ENCODE assay signal across 12 cellular contexts in genomic region chr13:32041429-32041828, GRCh38. TPM values are rescaled to one million over a fixed set of nuclear protein-coding genes. Genes with fewer than 3 reads are reported as not detected.
A peak's percentile ranks its signal among the peaks of the same experiment; 100 is the strongest.
DNase-seq lines count a peak whose midpoint lies in the region; ATAC-seq and TF ChIP-seq lines count a peak whose summit lies in the region.
"Had no signal": no experiment of that assay in that cellular context is flagged by ENCODE, and none has a peak within 500 bp of the region (broad histone marks: within the 10 kb centered on the region; RNA-seq: fewer than 3 reads in every experiment).

No MANE protein-coding gene starts in this region.

- no peak overlapping the region for H3K4me3 Mint-ChIP-seq in activated CD4-positive, alpha-beta memory T cell treated with anti-CD3 and anti-CD28 coated beads for 36 hours
- H3K4me3 Mint-ChIP-seq in activated CD4-positive, alpha-beta memory T cell treated with anti-CD3 and anti-CD28 coated beads, Interleukin-2, amount 10 ng/mL, durations not matched to agents 7 days and 5 days = no peak overlapping the region
- H3K4me3 Mint-ChIP-seq in naive thymus-derived CD4-positive, alpha-beta T cell = peak overlapping the region in 2 of 10 donors; percentile 10 to 52
- no peak overlapping the region for H3K4me3 Mint-ChIP-seq in type B pancreatic cell
- H3K4me3 Mint-ChIP-seq: activated CD4-positive, alpha-beta T cell treated with anti-CD3 and anti-CD28 coated beads, Interleukin-2, amount 10 ng/mL, durations not matched to agents 7 days and 5 days had no signal

- H3K27ac Mint-ChIP-seq in activated CD4-positive, alpha-beta memory T cell treated with anti-CD3 and anti-CD28 coated beads for 36 hours = no peak overlapping the region
- no peak overlapping the region for H3K27ac Mint-ChIP-seq in activated CD4-positive, alpha-beta memory T cell treated with anti-CD3 and anti-CD28 coated beads, Interleukin-2, amount 10 ng/mL, durations not matched to agents 7 days and 5 days
- peak overlapping the region in 5 of 9 donors; percentile 33 to 66 (median 46) for H3K27ac Mint-ChIP-seq in naive thymus-derived CD4-positive, alpha-beta T cell
- no peak overlapping the region for H3K27ac Mint-ChIP-seq in type B pancreatic cell
- H3K27ac Mint-ChIP-seq: activated CD4-positive, alpha-beta T cell treated with anti-CD3 and anti-CD28 coated beads, Interleukin-2, amount 10 ng/mL, durations not matched to agents 7 days and 5 days had no signal

- intact Hi-C loops in activated CD4-positive, alpha-beta memory T cell treated with anti-CD3 and anti-CD28 coated beads for 36 hours (cut with micrococcal nuclease) = no loop called here
- intact Hi-C loops in naive thymus-derived CD4-positive, alpha-beta T cell (cut with micrococcal nuclease) = no loop called here
- intact Hi-C loops in heart left ventricle (cut with DNase I) = no loop called here

- TF ChIP-seq POLR2A in heart left ventricle (IDR thresholded peaks at IDR 0.05) = no peak

- H3K27ac ChIP-seq in naive thymus-derived CD4-positive, alpha-beta T cell (ENCODE audit: low read depth, low read length) = no peak overlapping the region
- peak overlapping the region in 1 of 12 donors; percentile 23 for H3K27ac ChIP-seq in heart left ventricle
- H3K27ac ChIP-seq: hepatocyte had no signal

- no peaks in the 10 kb centered on the region for H3K9me3 ChIP-seq in naive thymus-derived CD4-positive, alpha-beta T cell (ENCODE audit: control insufficient read depth in 2 of 3, low read length in 3 of 3)
- no peaks in the 10 kb centered on the region for H3K9me3 ChIP-seq in heart left ventricle

- no peaks in the 10 kb centered on the region for H3K36me3 ChIP-seq in naive thymus-derived CD4-positive, alpha-beta T cell (ENCODE audit: control insufficient read depth in 2 of 3, insufficient read depth in 3 of 3, low read length in 3 of 3)
- H3K36me3 ChIP-seq in heart left ventricle = peaks cover 0 to 20% (median 0%) of the 10 kb centered on the region in 9 donors

- WGBS in heart left ventricle, 4 donors = 89 to 97% (median 97%) methylated on average over 5 of the region's 5 CpGs

- H3K27me3 Mint-ChIP-seq in activated CD4-positive, alpha-beta memory T cell treated with anti-CD3 and anti-CD28 coated beads for 36 hours = no peaks in the 10 kb centered on the region
- no peaks in the 10 kb centered on the region for H3K27me3 Mint-ChIP-seq in activated CD4-positive, alpha-beta memory T cell treated with anti-CD3 and anti-CD28 coated beads, Interleukin-2, amount 10 ng/mL, durations not matched to agents 7 days and 5 days
- peaks cover 0 to 3% (median 0%) of the 10 kb centered on the region in 5 donors for H3K27me3 Mint-ChIP-seq in naive thymus-derived CD4-positive, alpha-beta T cell
- H3K27me3 Mint-ChIP-seq in type B pancreatic cell = no peaks in the 10 kb centered on the region
- H3K27me3 Mint-ChIP-seq: activated CD4-positive, alpha-beta T cell treated with anti-CD3 and anti-CD28 coated beads, Interleukin-2, amount 10 ng/mL, durations not matched to agents 7 days and 5 days had no signal

- POLR2A ChIA-PET in activated CD4-positive, alpha-beta memory T cell treated with anti-CD3 and anti-CD28 coated beads for 36 hours (lab: Charles Lee) = interaction anchor here (1.3 kb wide), 1 partner anchor 10 kb away, joined by 4 read pairs; the partner anchor contains the start of gene FRY
- POLR2A ChIA-PET in activated CD4-positive, alpha-beta memory T cell treated with anti-CD3 and anti-CD28 coated beads, Interleukin-2, amount 10 ng/mL, durations not matched to agents 7 days and 5 days (lab: Charles Lee) = interaction anchor here (1.8 kb wide), 1 partner anchor 11 kb away, joined by 7 read pairs; no protein-coding TSS in a partner anchor
- POLR2A ChIA-PET in naive thymus-derived CD4-positive, alpha-beta T cell (lab: Charles Lee) = interaction anchor here (1.2 to 1.9 kb wide), 2 partner anchors 10 kb away, joined by 4 to 13 read pairs; partner anchors contain the start of gene FRY

- peak; percentile 13 for DNase-seq in activated CD4-positive, alpha-beta memory T cell treated with anti-CD3 and anti-CD28 coated beads for 36 hours
- no peak for DNase-seq in activated CD4-positive, alpha-beta memory T cell treated with anti-CD3 and anti-CD28 coated beads, Interleukin-2, amount 10 ng/mL, durations not matched to agents 7 days and 5 days
- DNase-seq in naive thymus-derived CD4-positive, alpha-beta T cell = no peak
- DNase-seq in heart left ventricle = no peak
- no peak for DNase-seq in stimulated activated CD4-positive, alpha-beta T cell treated with anti-CD3 and anti-CD28 coated beads, Interleukin-1b, Interleukin-23, amount 100 ng/mL, for 48 hours
- DNase-seq in type B pancreatic cell (ENCODE audit: extremely low spot score, unreplicated experiment) = no peak
- DNase-seq: activated CD4-positive, alpha-beta T cell treated with anti-CD3 and anti-CD28 coated beads, Interleukin-2, amount 10 ng/mL, durations not matched to agents 7 days and 5 days; DMS79 treated with DMSO at 0.1 percent for 48 hours had no signal

- peaks cover 0 to 23% of the 10 kb centered on the region in 2 donors for H3K4me1 ChIP-seq in naive thymus-derived CD4-positive, alpha-beta T cell (ENCODE audit: control insufficient read depth in 2 of 2, insufficient read depth in 2 of 2, low read length in 2 of 2)
- H3K4me1 ChIP-seq in heart left ventricle = peaks cover 0 to 52% (median 25%) of the 10 kb centered on the region in 12 donors

- H3K9me3 Mint-ChIP-seq in activated CD4-positive, alpha-beta memory T cell treated with anti-CD3 and anti-CD28 coated beads for 36 hours = no peaks in the 10 kb centered on the region
- H3K9me3 Mint-ChIP-seq in activated CD4-positive, alpha-beta memory T cell treated with anti-CD3 and anti-CD28 coated beads, Interleukin-2, amount 10 ng/mL, durations not matched to agents 7 days and 5 days = no peaks in the 10 kb centered on the region
- H3K9me3 Mint-ChIP-seq in naive thymus-derived CD4-positive, alpha-beta T cell = peaks cover 0 to 6% (median 0%) of the 10 kb centered on the region in 11 donors
- H3K9me3 Mint-ChIP-seq in type B pancreatic cell = no peaks in the 10 kb centered on the region

- H3K4me1 Mint-ChIP-seq in activated CD4-positive, alpha-beta memory T cell treated with anti-CD3 and anti-CD28 coated beads for 36 hours (ENCODE audit: low read depth) = peaks cover 54% of the 10 kb centered on the region
- peaks cover 32% of the 10 kb centered on the region for H3K4me1 Mint-ChIP-seq in activated CD4-positive, alpha-beta memory T cell treated with anti-CD3 and anti-CD28 coated beads, Interleukin-2, amount 10 ng/mL, durations not matched to agents 7 days and 5 days
- peaks cover 11 to 89% (median 75%) of the 10 kb centered on the region in 7 donors for H3K4me1 Mint-ChIP-seq in naive thymus-derived CD4-positive, alpha-beta T cell
- peaks cover 11% of the 10 kb centered on the region for H3K4me1 Mint-ChIP-seq in type B pancreatic cell (ENCODE audit: unreplicated experiment)

- ATAC-seq in GM21619 (IDR thresholded peaks at IDR 0.05; ENCODE audit: unreplicated experiment) = peak; percentile 81
- ATAC-seq in HG03159 (IDR thresholded peaks at IDR 0.05; ENCODE audit: unreplicated experiment) = peak; percentile 72
- no peak for ATAC-seq in naive thymus-derived CD4-positive, alpha-beta T cell
- no peak for ATAC-seq in heart left ventricle
- ATAC-seq: Right ventricle myocardium inferior had no signal

- no peaks in the 10 kb centered on the region for H3K27me3 ChIP-seq in naive thymus-derived CD4-positive, alpha-beta T cell (ENCODE audit: control insufficient read depth in 2 of 2, insufficient read depth in 2 of 2, low read length in 2 of 2)
- no peaks in the 10 kb centered on the region for H3K27me3 ChIP-seq in heart left ventricle
- H3K27me3 ChIP-seq: hepatocyte had no signal

- CTCF ChIA-PET in activated CD4-positive, alpha-beta memory T cell treated with anti-CD3 and anti-CD28 coated beads for 36 hours (lab: Charles Lee) = no interaction called here
- CTCF ChIA-PET in activated CD4-positive, alpha-beta memory T cell treated with anti-CD3 and anti-CD28 coated beads, Interleukin-2, amount 10 ng/mL, durations not matched to agents 7 days and 5 days (lab: Charles Lee) = no interaction called here
- CTCF ChIA-PET in naive thymus-derived CD4-positive, alpha-beta T cell (lab: Charles Lee) = interaction anchor here (0.8 kb wide), 1 partner anchor 14 kb away, joined by 3 read pairs; no protein-coding TSS in a partner anchor

- peaks cover 3% of the 10 kb centered on the region for H3K36me3 Mint-ChIP-seq in activated CD4-positive, alpha-beta memory T cell treated with anti-CD3 and anti-CD28 coated beads for 36 hours
- peaks cover 11% of the 10 kb centered on the region for H3K36me3 Mint-ChIP-seq in activated CD4-positive, alpha-beta memory T cell treated with anti-CD3 and anti-CD28 coated beads, Interleukin-2, amount 10 ng/mL, durations not matched to agents 7 days and 5 days (ENCODE audit: low read depth)
- H3K36me3 Mint-ChIP-seq in naive thymus-derived CD4-positive, alpha-beta T cell = peaks cover 0 to 23% (median 0%) of the 10 kb centered on the region in 5 donors
- no peaks in the 10 kb centered on the region for H3K36me3 Mint-ChIP-seq in type B pancreatic cell

- TF ChIP-seq CTCF in heart left ventricle (IDR thresholded peaks at IDR 0.05) (no peak), type B pancreatic cell (conservative IDR thresholded peaks at IDR 0.05) (no peak)

- H3K4me3 ChIP-seq in naive thymus-derived CD4-positive, alpha-beta T cell (ENCODE audit: low read length) = no peak overlapping the region
- H3K4me3 ChIP-seq in heart left ventricle = no peak overlapping the region
- H3K4me3 ChIP-seq: hepatocyte had no signal

RNA-seq across cellular contexts. Expression of gene FRY, which starts 9.9 kb away (rescaled TPM):
- 1 to 10 TPM; 4.4 to 5.3 TPM for total RNA-seq in activated CD4-positive, alpha-beta memory T cell treated with anti-CD3 and anti-CD28 coated beads for 36 hours
- 10 to 100 TPM; 13.1 to 13.8 TPM for total RNA-seq in activated CD4-positive, alpha-beta memory T cell treated with anti-CD3 and anti-CD28 coated beads, Interleukin-2, amount 10 ng/mL, durations not matched to agents 7 days and 5 days
- total RNA-seq in naive thymus-derived CD4-positive, alpha-beta T cell = 10 to 100 TPM in 4 of 5 experiments, 1 to 10 TPM in 1; 9.9 to 39.9 (median 24.0) TPM
- 1 to 10 TPM; 2.2 to 6.4 TPM for polyA plus RNA-seq in naive thymus-derived CD4-positive, alpha-beta T cell
- total RNA-seq in heart left ventricle (100 to 1,000 TPM; 108 to 237 (median 168) TPM), type B pancreatic cell (ENCODE audit: low replicate concordance) (11.4 and 13.4 TPM in 2 replicates)
- 10 to 100 TPM; 21.6 to 43.7 TPM for polyA plus RNA-seq in heart left ventricle

Comparison
In these comparisons a context has a peak if more than half of its experiments do, and no peak if none do; other contexts are left out.
1. H3K27ac Mint-ChIP-seq: peak in naive thymus-derived CD4-positive, alpha-beta T cell (5 of 9); none in activated CD4-positive, alpha-beta memory T cell treated with anti-CD3 and anti-CD28 coated beads for 36 hours (single experiment), activated CD4-positive, alpha-beta memory T cell treated with anti-CD3 and anti-CD28 coated beads, Interleukin-2, amount 10 ng/mL, durations not matched to agents 7 days and 5 days (single experiment) and type B pancreatic cell (single experiment).
2. ATAC-seq: peak in GM21619 (single experiment) and HG03159 (single experiment); none in naive thymus-derived CD4-positive, alpha-beta T cell (single experiment) and heart left ventricle (0 of 4).